ENCODE assay signal across 18 cellular contexts in genomic region chr12:65557425-65558167, GRCh38.
DNase-seq lines count a peak whose midpoint lies in the region; ATAC-seq and TF ChIP-seq lines count a peak whose summit lies in the region.
"Had no signal": no experiment of that assay in that cellular context is flagged by ENCODE, and none has a peak within 500 bp of the region (broad histone marks: within the 10 kb centered on the region; RNA-seq: fewer than 3 reads in every experiment).

No MANE protein-coding gene starts in this region.

- no peak overlapping the region for H2BK15ac ChIP-seq in mesenchymal stem cell (ENCODE audit: low read depth, poor library complexity, severe bottlenecking)

- H3K79me1 ChIP-seq in mesenchymal stem cell (replicated peaks; ENCODE audit: low read length, poor library complexity, severe bottlenecking): no peaks in the 10 kb centered on the region

- H3K27me3 ChIP-seq in OCI-LY3 (ENCODE audit: low read depth, low read length): peaks cover 15% of the 10 kb centered on the region
- no peaks in the 10 kb centered on the region for H3K27me3 ChIP-seq in adipocyte (replicated peaks; ENCODE audit: control insufficient read depth, insufficient read depth, low read length)
- no peaks in the 10 kb centered on the region for H3K27me3 ChIP-seq in mesenchymal stem cell (ENCODE audit: control insufficient read depth in 1 of 2, insufficient read depth in 1 of 2, low read length in 2 of 2)
- H3K27me3 ChIP-seq: body of pancreas, esophagus squamous epithelium, SJCRH30, vagina had no signal

- H3K4me3 ChIP-seq in OCI-LY3 (ENCODE audit: low read length): no peak overlapping the region
- H3K4me3 ChIP-seq in adipocyte (ENCODE audit: low read length): no peak overlapping the region
- no peak overlapping the region for H3K4me3 ChIP-seq in mesenchymal stem cell (ENCODE audit: insufficient read depth in 1 of 2, low read depth in 1 of 2, low read length in 2 of 2)
- H3K4me3 ChIP-seq: body of pancreas, esophagus squamous epithelium, SJCRH30, vagina had no signal

- peak overlapping the region; percentile 45 for H2AK5ac ChIP-seq in mesenchymal stem cell (ENCODE audit: low read length, severe bottlenecking)

- peaks cover 6% of the 10 kb centered on the region; the same call in 1 of the 2 replicates for H3K4me1 ChIP-seq in OCI-LY3 (ENCODE audit: low read length)
- peaks cover 12% of the 10 kb centered on the region for H3K4me1 ChIP-seq in adipocyte (ENCODE audit: control insufficient read depth, insufficient read depth, low read length)
- H3K4me1 ChIP-seq in mesenchymal stem cell (ENCODE audit: control insufficient read depth, insufficient read depth, low read depth, low read length): no peaks in the 10 kb centered on the region
- H3K4me1 ChIP-seq: vagina had no signal

- H3K79me2 ChIP-seq in OCI-LY3 (ENCODE audit: low read length): no peaks in the 10 kb centered on the region

- no peak overlapping the region for H3K23ac ChIP-seq in mesenchymal stem cell (ENCODE audit: low read length in 2 of 2)

- H2AFZ ChIP-seq in OCI-LY3 (ENCODE audit: low read depth, low read length): 0 out of 2 replicates have a peak overlapping the region, but pooled peaks have one; percentile 98
- H2AFZ ChIP-seq in mesenchymal stem cell (ENCODE audit: low read depth, low read length): no peak overlapping the region

- H2BK5ac ChIP-seq in mesenchymal stem cell (ENCODE audit: low read depth, low read length, poor library complexity, severe bottlenecking): no peak overlapping the region

- no peaks in the 10 kb centered on the region for H3K9me3 Mint-ChIP-seq in immature natural killer cell
- H3K9me3 Mint-ChIP-seq in activated CD4-positive, alpha-beta memory T cell treated with anti-CD3 and anti-CD28 coated beads, Interleukin-2, amount 10 ng/mL, durations not matched to agents 7 days and 5 days: no peaks in the 10 kb centered on the region
- H3K9me3 Mint-ChIP-seq in Calu3 (ENCODE audit: low read depth, unreplicated experiment): no peaks in the 10 kb centered on the region
- H3K9me3 Mint-ChIP-seq: activated naive CD8-positive, alpha-beta T cell treated with anti-CD3 and anti-CD28 coated beads, Interleukin-2, amount 10 ng/mL, durations not matched to agents 7 days and 5 days; effector memory CD8-positive, alpha-beta T cell; natural killer cell; stimulated activated effector memory CD8-positive, alpha-beta T cell treated with anti-CD3 and anti-CD28 coated beads, Interleukin-12 subunit alpha, Interleukin-12 subunit beta, amount 100 ng/mL, for 72 hours had no signal

- no peak for ATAC-seq in HG03439 (IDR thresholded peaks at IDR 0.05; ENCODE audit: unreplicated experiment)

- H4K8ac ChIP-seq in mesenchymal stem cell (ENCODE audit: low read length): no peak overlapping the region

- intact Hi-C loops in Calu3 (cut with micrococcal nuclease; ENCODE audit: unreplicated experiment): loop anchor here (2.0 to 5.0 kb wide), 4 partner anchors 117 to 425 kb away; no protein-coding TSS in a partner anchor

- no TSS peak for BruUV-seq in Calu3 (replicated peaks; lab: Mats Ljungman, UMichigan)

- no peak overlapping the region for H3K14ac ChIP-seq in mesenchymal stem cell (ENCODE audit: low read length in 2 of 2)

- POLR2A ChIA-PET in activated CD4-positive, alpha-beta memory T cell treated with anti-CD3 and anti-CD28 coated beads, Interleukin-2, amount 10 ng/mL, durations not matched to agents 7 days and 5 days (lab: Charles Lee): no interaction called here

- H3K4me2 ChIP-seq in OCI-LY3 (ENCODE audit: low read length): peak overlapping the region; percentile 63; the same call in 1 of the 2 replicates
- H3K4me2 ChIP-seq in mesenchymal stem cell (ENCODE audit: low read length, poor library complexity, severe bottlenecking): no peak overlapping the region

- peak; percentile 7 for DNase-seq in GF-D8 (lab: John Stamatoyannopoulos, UW)
- DNase-seq in adipocyte (ENCODE audit: low read depth): no peak
- no peak for DNase-seq in mesenchymal stem cell
- DNase-seq in immature natural killer cell: no peak
- no peak for DNase-seq in activated CD4-positive, alpha-beta memory T cell treated with anti-CD3 and anti-CD28 coated beads, Interleukin-2, amount 10 ng/mL, durations not matched to agents 7 days and 5 days
- no peak for DNase-seq in Calu3

- H4K91ac ChIP-seq in mesenchymal stem cell (ENCODE audit: low read length): no peak overlapping the region

- no peaks in the 10 kb centered on the region for H3K36me3 ChIP-seq in OCI-LY3 (replicated peaks; ENCODE audit: low read depth, low read length)
- H3K36me3 ChIP-seq in adipocyte (ENCODE audit: control insufficient read depth, insufficient read depth, low read length, severe bottlenecking): no peaks in the 10 kb centered on the region
- no peaks in the 10 kb centered on the region for H3K36me3 ChIP-seq in mesenchymal stem cell (ENCODE audit: control insufficient read depth in 1 of 2, insufficient read depth in 2 of 2, low read depth in 1 of 2, low read length in 2 of 2)
- H3K36me3 ChIP-seq: esophagus squamous epithelium, SJCRH30, vagina had no signal

- peak overlapping the region; percentile 8 to 52 for H3K18ac ChIP-seq in mesenchymal stem cell (ENCODE audit: low read depth in 1 of 2, low read length in 2 of 2)

- peak overlapping the region in 1 of 2 experiments; percentile 28 for H3K4ac ChIP-seq in mesenchymal stem cell (ENCODE audit: low read depth in 1 of 2, low read length in 2 of 2)

- H3K4me1 Mint-ChIP-seq in immature natural killer cell (peaks cover 0 to 8% of the 10 kb centered on the region in 2 donors), Calu3 (ENCODE audit: low read depth, unreplicated experiment) (peaks cover 27% of the 10 kb centered on the region)
- H3K4me1 Mint-ChIP-seq in activated CD4-positive, alpha-beta memory T cell treated with anti-CD3 and anti-CD28 coated beads, Interleukin-2, amount 10 ng/mL, durations not matched to agents 7 days and 5 days: no peaks in the 10 kb centered on the region
- H3K4me1 Mint-ChIP-seq: stimulated activated effector memory CD8-positive, alpha-beta T cell treated with anti-CD3 and anti-CD28 coated beads, Interleukin-12 subunit alpha, Interleukin-12 subunit beta, amount 100 ng/mL, for 72 hours had no signal

- H3K4me3 Mint-ChIP-seq in immature natural killer cell (no peak overlapping the region), Calu3 (ENCODE audit: low read depth, unreplicated experiment) (no peak overlapping the region)
- no peak overlapping the region for H3K4me3 Mint-ChIP-seq in activated CD4-positive, alpha-beta memory T cell treated with anti-CD3 and anti-CD28 coated beads, Interleukin-2, amount 10 ng/mL, durations not matched to agents 7 days and 5 days
- H3K4me3 Mint-ChIP-seq: activated naive CD8-positive, alpha-beta T cell treated with anti-CD3 and anti-CD28 coated beads, Interleukin-2, amount 10 ng/mL, durations not matched to agents 7 days and 5 days; effector memory CD8-positive, alpha-beta T cell; natural killer cell; stimulated activated effector memory CD8-positive, alpha-beta T cell treated with anti-CD3 and anti-CD28 coated beads, Interleukin-12 subunit alpha, Interleukin-12 subunit beta, amount 100 ng/mL, for 72 hours had no signal

- WGBS in mesenchymal stem cell: 87% methylated on average over 3 of the region's 3 CpGs

- H3K27ac Mint-ChIP-seq in immature natural killer cell: no peak overlapping the region
- no peak overlapping the region for H3K27ac Mint-ChIP-seq in activated CD4-positive, alpha-beta memory T cell treated with anti-CD3 and anti-CD28 coated beads, Interleukin-2, amount 10 ng/mL, durations not matched to agents 7 days and 5 days
- no peak overlapping the region for H3K27ac Mint-ChIP-seq in Calu3 (ENCODE audit: unreplicated experiment)
- H3K27ac Mint-ChIP-seq: activated naive CD8-positive, alpha-beta T cell treated with anti-CD3 and anti-CD28 coated beads, Interleukin-2, amount 10 ng/mL, durations not matched to agents 7 days and 5 days; effector memory CD8-positive, alpha-beta T cell; natural killer cell; progenitor cell of endocrine pancreas; stimulated activated effector memory CD8-positive, alpha-beta T cell treated with anti-CD3 and anti-CD28 coated beads, Interleukin-12 subunit alpha, Interleukin-12 subunit beta, amount 100 ng/mL, for 72 hours had no signal

- TF ChIP-seq CTCF in OCI-LY3 (IDR thresholded peaks at IDR 0.05; ENCODE audit: low read depth, low read length): no peak
- TF ChIP-seq CTCF in Calu3 (IDR thresholded peaks at IDR 0.05; ENCODE audit: unreplicated experiment): no peak

- H2BK12ac ChIP-seq in mesenchymal stem cell (ENCODE audit: low read length in 2 of 2): peak overlapping the region in 1 of 2 experiments; percentile 63

- CTCF ChIA-PET in activated CD4-positive, alpha-beta memory T cell treated with anti-CD3 and anti-CD28 coated beads, Interleukin-2, amount 10 ng/mL, durations not matched to agents 7 days and 5 days (lab: Charles Lee): interaction anchor here (0.7 to 1.2 kb wide), 9 partner anchors 8 to 530 kb away, joined by 3 to 8 read pairs (median 4); no protein-coding TSS in a partner anchor
- CTCF ChIA-PET in Calu3 (lab: Charles Lee): interaction anchor here (0.9 to 1.5 kb wide), 10 partner anchors 25 to 390 kb away, joined by 3 to 20 read pairs (median 4); no protein-coding TSS in a partner anchor

- H3K27me3 Mint-ChIP-seq in immature natural killer cell (ENCODE audit: low read depth in 3 of 3): peaks cover 2 to 4% (median 3%) of the 10 kb centered on the region in 3 donors
- no peaks in the 10 kb centered on the region for H3K27me3 Mint-ChIP-seq in activated CD4-positive, alpha-beta memory T cell treated with anti-CD3 and anti-CD28 coated beads, Interleukin-2, amount 10 ng/mL, durations not matched to agents 7 days and 5 days
- no peaks in the 10 kb centered on the region for H3K27me3 Mint-ChIP-seq in Calu3 (ENCODE audit: unreplicated experiment)

- H3K27ac ChIP-seq in OCI-LY3 (ENCODE audit: low read length) (no peak overlapping the region), mesenchymal stem cell (ENCODE audit: low read length, poor library complexity, severe bottlenecking) (no peak overlapping the region)
- H3K27ac ChIP-seq: body of pancreas, C4-2B, esophagus squamous epithelium, SJCRH30, vagina had no signal

- H3K9me3 ChIP-seq in OCI-LY3 (ENCODE audit: insufficient read depth, low read length) (no peaks in the 10 kb centered on the region), adipocyte (ENCODE audit: control insufficient read depth, low read length) (no peaks in the 10 kb centered on the region), mesenchymal stem cell (ENCODE audit: control insufficient read depth, low read length) (no peaks in the 10 kb centered on the region)
- H3K9me3 ChIP-seq: body of pancreas, esophagus squamous epithelium, SJCRH30, vagina had no signal

- H4K20me1 ChIP-seq in OCI-LY3 (ENCODE audit: insufficient read depth, low read length): no peaks in the 10 kb centered on the region

- no peaks in the 10 kb centered on the region for H3K36me3 Mint-ChIP-seq in immature natural killer cell
- H3K36me3 Mint-ChIP-seq in activated CD4-positive, alpha-beta memory T cell treated with anti-CD3 and anti-CD28 coated beads, Interleukin-2, amount 10 ng/mL, durations not matched to agents 7 days and 5 days (ENCODE audit: low read depth): no peaks in the 10 kb centered on the region
- no peaks in the 10 kb centered on the region for H3K36me3 Mint-ChIP-seq in Calu3 (ENCODE audit: insufficient read depth, unreplicated experiment)
- H3K36me3 Mint-ChIP-seq: activated naive CD8-positive, alpha-beta T cell treated with anti-CD3 and anti-CD28 coated beads, Interleukin-2, amount 10 ng/mL, durations not matched to agents 7 days and 5 days; natural killer cell; stimulated activated effector memory CD8-positive, alpha-beta T cell treated with anti-CD3 and anti-CD28 coated beads, Interleukin-12 subunit alpha, Interleukin-12 subunit beta, amount 100 ng/mL, for 72 hours had no signal

- H2BK120ac ChIP-seq in mesenchymal stem cell (ENCODE audit: low read depth, low read length): no peak overlapping the region

- H3K9ac ChIP-seq in OCI-LY3 (ENCODE audit: low read length) (no peak overlapping the region), adipocyte (ENCODE audit: low read length) (peak overlapping the region; percentile 19), mesenchymal stem cell (ENCODE audit: low read length) (peak overlapping the region; percentile 0)
